15 cellular contexts compared by ENCODE assay signal in the genomic region with DNA sequence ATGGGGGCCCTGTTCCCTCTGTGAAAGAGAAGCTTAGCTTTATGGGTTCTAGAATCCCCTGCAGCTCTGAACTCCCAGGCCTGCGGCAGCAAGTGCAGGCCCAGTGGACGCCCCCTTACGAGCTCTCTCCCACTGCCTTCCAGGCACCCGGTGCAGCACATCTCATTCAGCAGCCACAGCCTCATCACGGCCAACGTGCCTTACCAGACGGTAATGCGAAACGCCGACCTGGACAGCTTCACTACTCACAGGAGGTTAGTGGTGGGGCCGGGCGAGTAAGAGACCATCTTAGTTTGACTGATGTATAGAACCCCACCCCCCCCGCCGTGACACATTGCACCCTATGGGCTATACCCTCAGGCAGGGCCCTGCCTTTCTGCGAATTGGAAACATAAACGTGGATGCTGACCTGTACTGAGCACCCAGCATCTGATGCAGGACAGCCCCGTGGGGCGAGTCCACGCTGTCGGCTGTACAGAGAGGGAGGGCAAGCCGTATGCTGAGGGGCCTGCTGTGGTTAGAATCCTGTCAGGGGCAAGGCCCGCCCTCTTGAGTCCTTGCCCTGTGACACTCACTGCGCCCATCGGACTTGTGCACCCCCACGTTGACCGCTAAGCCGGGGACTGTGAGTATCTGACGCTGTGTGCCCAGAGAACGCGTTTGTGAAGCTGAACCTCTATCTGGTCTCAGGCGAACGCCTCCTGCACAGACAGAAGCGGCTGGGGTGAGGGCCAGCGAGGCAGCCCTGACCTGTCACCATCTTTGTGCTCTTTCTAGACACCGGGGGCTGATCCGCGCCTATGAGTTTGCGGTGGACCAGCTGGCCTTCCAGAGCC.
"Had no signal": no experiment of that assay in that cellular context is flagged by ENCODE, and none has a peak within 500 bp of the region (broad histone marks: within the 10 kb centered on the region; RNA-seq: fewer than 3 reads in every experiment).

No MANE protein-coding gene starts in this region.

- H3K27me3 ChIP-seq: colonic mucosa, hepatocyte, left lung, upper lobe of right lung had no signal

- H3K4me3 ChIP-seq: colonic mucosa, esophagus squamous epithelium, hepatocyte, left lung, skin epidermis, thoracic aorta, upper lobe of right lung had no signal

- FAIRE-seq: endothelial cell of umbilical vein had no signal

- H3K9me3 ChIP-seq: colonic mucosa, esophagus squamous epithelium, left lung, thoracic aorta, upper lobe of right lung had no signal

- H3K36me3 ChIP-seq: colonic mucosa had no signal

- H3K4me1 ChIP-seq: colonic mucosa, upper lobe of right lung had no signal

- H3K27ac ChIP-seq: colonic mucosa, esophagus squamous epithelium, hepatocyte, left lung, skin epidermis, thoracic aorta, upper lobe of right lung had no signal

- DNase-seq: activated CD4-positive, alpha-beta T cell treated with anti-CD3 and anti-CD28 coated beads, Interleukin-2, amount 50 U/mL, for 48 hours; activated CD8-positive, alpha-beta memory T cell treated with anti-CD3 and anti-CD28 coated beads, Interleukin-2, amount 10 ng/mL, durations not matched to agents 7 days and 5 days; activated T-cell treated with anti-CD3 and anti-CD28 coated beads, Interleukin-2, amount 50 U/mL, for 4 hours; colonic mucosa; esophagus squamous epithelium; islet precursor cell; naive thymus-derived CD8-positive, alpha-beta T cell; retina; T1000; upper lobe of right lung had no signal
